In genomic region chr1:149646360-149647017, GRCh38 we compare ENCODE assay signal across 8 cellular contexts.
A peak's percentile ranks its signal among the peaks of the same experiment; 100 is the strongest.
DNase-seq lines count a peak whose midpoint lies in the region; ATAC-seq and TF ChIP-seq lines count a peak whose summit lies in the region.
"Not testable (repeated sequence)": the region's sequence is repeated elsewhere in the genome, so short reads cannot be mapped to it uniquely, and the experiment has no call there.

No MANE protein-coding gene starts in this region.

- not testable (repeated sequence) for H3K27me3 Mint-ChIP-seq in IgD-negative memory B cell; activated CD8-positive, alpha-beta memory T cell treated with anti-CD3 and anti-CD28 coated beads, Interleukin-2, amount 10 ng/mL, durations not matched to agents 7 days and 5 days; brain; stimulated activated naive CD8-positive, alpha-beta T cell treated with anti-CD3 and anti-CD28 coated beads, Interleukin-15, amount 100 ng/mL, for 72 hours

- H3K4me3 Mint-ChIP-seq in IgD-negative memory B cell (peak overlapping the region; percentile 84 to 95 (median 91)), brain (peak overlapping the region in 3 of 5 experiments; percentile 48 to 73 (median 52))
- peak overlapping the region; percentile 75 for H3K4me3 Mint-ChIP-seq in activated CD8-positive, alpha-beta memory T cell treated with anti-CD3 and anti-CD28 coated beads, Interleukin-2, amount 10 ng/mL, durations not matched to agents 7 days and 5 days
- peak overlapping the region; percentile 83 to 94 for H3K4me3 Mint-ChIP-seq in stimulated activated naive CD8-positive, alpha-beta T cell treated with anti-CD3 and anti-CD28 coated beads, Interleukin-15, amount 100 ng/mL, for 72 hours

- DNase-seq in BE2C (peak; percentile 38), fibroblast of lung (ENCODE audit: low read depth in 2 of 2) (peak; percentile 2 to 12), kidney tubule cell (ENCODE audit: low spot score) (peak; percentile 22)
- DNase-seq in activated CD8-positive, alpha-beta memory T cell treated with anti-CD3 and anti-CD28 coated beads, Interleukin-2, amount 10 ng/mL, durations not matched to agents 7 days and 5 days; neuronal stem cell (ENCODE audit: low spot score): not testable (repeated sequence)
- peak in 1 of 2 donors; percentile 28 for DNase-seq in stimulated activated naive CD8-positive, alpha-beta T cell treated with anti-CD3 and anti-CD28 coated beads, Interleukin-15, amount 100 ng/mL, for 72 hours

- H2BK12ac ChIP-seq in neuronal stem cell (ENCODE audit: low read length) = not testable (repeated sequence)

- not testable (repeated sequence) for H3K23ac ChIP-seq in neuronal stem cell (ENCODE audit: low read depth, low read length, poor library complexity)

- H3K18ac ChIP-seq in neuronal stem cell (ENCODE audit: low read length) = not testable (repeated sequence)

- not testable (repeated sequence) for TF ChIP-seq CTCF in BE2C (IDR thresholded peaks at IDR 0.05; ENCODE audit: low read depth, low read length); brain (conservative IDR thresholded peaks at IDR 0.05); fibroblast of lung (conservative IDR thresholded peaks at IDR 0.05 in 1 of 2, IDR thresholded peaks at IDR 0.05 in 1 of 2; ENCODE audit: low read depth in 1 of 2, low read length in 2 of 2)

- not testable (repeated sequence) for H2BK120ac ChIP-seq in neuronal stem cell (ENCODE audit: low read depth, low read length)

- not testable (repeated sequence) for H2AK5ac ChIP-seq in neuronal stem cell (ENCODE audit: low read depth, low read length)

- not testable (repeated sequence) for H2BK5ac ChIP-seq in neuronal stem cell (ENCODE audit: low read length)

- not testable (repeated sequence) for H3K9ac ChIP-seq in fibroblast of lung (ENCODE audit: insufficient read depth, low read length); neuronal stem cell (ENCODE audit: low read depth, low read length, poor library complexity)

- not testable (repeated sequence) for H3K9me3 ChIP-seq in BE2C; fibroblast of lung (ENCODE audit: control insufficient read depth, insufficient read depth, low read depth, low read length); neuronal stem cell (replicated peaks in 1 of 2; ENCODE audit: control insufficient read depth in 2 of 2, insufficient read depth in 1 of 2, low read depth in 1 of 2, low read length in 2 of 2)

- not testable (repeated sequence) for H3K27me3 ChIP-seq in BE2C; fibroblast of lung (ENCODE audit: control insufficient read depth, insufficient read depth, low read length); neuronal stem cell (ENCODE audit: control insufficient read depth in 3 of 3, insufficient read depth in 3 of 3, low read depth in 1 of 3, low read length in 3 of 3)

- H3K9me3 Mint-ChIP-seq in IgD-negative memory B cell; activated CD8-positive, alpha-beta memory T cell treated with anti-CD3 and anti-CD28 coated beads, Interleukin-2, amount 10 ng/mL, durations not matched to agents 7 days and 5 days (ENCODE audit: low read depth); brain; stimulated activated naive CD8-positive, alpha-beta T cell treated with anti-CD3 and anti-CD28 coated beads, Interleukin-15, amount 100 ng/mL, for 72 hours: not testable (repeated sequence)

- H3K27ac Mint-ChIP-seq in IgD-negative memory B cell = peak overlapping the region in 1 of 3 donors; percentile 71
- peak overlapping the region; percentile 46 for H3K27ac Mint-ChIP-seq in activated CD8-positive, alpha-beta memory T cell treated with anti-CD3 and anti-CD28 coated beads, Interleukin-2, amount 10 ng/mL, durations not matched to agents 7 days and 5 days
- H3K27ac Mint-ChIP-seq in brain = not testable (repeated sequence)
- H3K27ac Mint-ChIP-seq in stimulated activated naive CD8-positive, alpha-beta T cell treated with anti-CD3 and anti-CD28 coated beads, Interleukin-15, amount 100 ng/mL, for 72 hours = peak overlapping the region; percentile 86 to 97

- H4K91ac ChIP-seq in neuronal stem cell (ENCODE audit: low read depth, low read length, poor library complexity) = not testable (repeated sequence)

- no CpG with 5 or more reads among the region's 37 CpGs for WGBS in neuronal stem cell (ENCODE audit: extremely low coverage in 2 of 2, insufficient read length in 2 of 2, insufficient replicate concordance in 1 of 2), 2 donors

- peak overlapping the region; percentile 13 for H3K4me2 ChIP-seq in fibroblast of lung (ENCODE audit: extremely low read depth, insufficient read depth, low read length)
- H3K4me2 ChIP-seq in neuronal stem cell (ENCODE audit: insufficient read depth, low read length, poor library complexity, severe bottlenecking) = peak overlapping the region; percentile 33

- not testable (repeated sequence) for H3K36me3 Mint-ChIP-seq in IgD-negative memory B cell; activated CD8-positive, alpha-beta memory T cell treated with anti-CD3 and anti-CD28 coated beads, Interleukin-2, amount 10 ng/mL, durations not matched to agents 7 days and 5 days; brain

- H3K4me3 ChIP-seq in BE2C (ENCODE audit: low read depth, low read length) (peak overlapping the region; percentile 61), fibroblast of lung (replicated peaks in 1 of 4; ENCODE audit: control extremely low read depth in 1 of 4, insufficient read depth in 1 of 4, low read depth in 3 of 4, low read length in 4 of 4) (peak overlapping the region in 2 of 4 experiments; percentile 36 to 44), neuronal stem cell (ENCODE audit: low read length in 2 of 2) (peak overlapping the region in 1 of 2 donors; percentile 73)

- not testable (repeated sequence) for H3K4ac ChIP-seq in neuronal stem cell (ENCODE audit: low read length)

- H3K36me3 ChIP-seq in BE2C; fibroblast of lung (ENCODE audit: control insufficient read depth, insufficient read depth, low read length); neuronal stem cell (replicated peaks in 1 of 2; ENCODE audit: control insufficient read depth in 2 of 2, insufficient read depth in 2 of 2, low read length in 2 of 2): not testable (repeated sequence)

- H3K4me1 Mint-ChIP-seq in IgD-negative memory B cell; activated CD8-positive, alpha-beta memory T cell treated with anti-CD3 and anti-CD28 coated beads, Interleukin-2, amount 10 ng/mL, durations not matched to agents 7 days and 5 days; brain; stimulated activated naive CD8-positive, alpha-beta T cell treated with anti-CD3 and anti-CD28 coated beads, Interleukin-15, amount 100 ng/mL, for 72 hours: not testable (repeated sequence)

- H3K27ac ChIP-seq in fibroblast of lung (ENCODE audit: insufficient read depth, low read length); neuronal stem cell (replicated peaks; ENCODE audit: low read length): not testable (repeated sequence)

- ATAC-seq in activated CD8-positive, alpha-beta memory T cell treated with anti-CD3 and anti-CD28 coated beads, Interleukin-2, amount 10 ng/mL, durations not matched to agents 7 days and 5 days = peak; percentile 68
- ATAC-seq in stimulated activated naive CD8-positive, alpha-beta T cell treated with anti-CD3 and anti-CD28 coated beads, Interleukin-15, amount 100 ng/mL, for 72 hours = peak; percentile 75

- CTCF ChIA-PET in activated CD8-positive, alpha-beta memory T cell treated with anti-CD3 and anti-CD28 coated beads, Interleukin-2, amount 10 ng/mL, durations not matched to agents 7 days and 5 days (lab: Charles Lee) = not testable (repeated sequence)

- not testable (repeated sequence) for H4K8ac ChIP-seq in neuronal stem cell (ENCODE audit: low read depth, low read length)

- not testable (repeated sequence) for H2BK15ac ChIP-seq in neuronal stem cell (ENCODE audit: low read length)

- H4K20me1 ChIP-seq in fibroblast of lung (ENCODE audit: control insufficient read depth, extremely low read depth, insufficient read depth, low read length) = not testable (repeated sequence)

- H3K4me1 ChIP-seq in BE2C; fibroblast of lung (ENCODE audit: control insufficient read depth, extremely low read depth, insufficient read depth, low read length); neuronal stem cell (ENCODE audit: control insufficient read depth in 2 of 2, insufficient read depth in 1 of 2, low read depth in 1 of 2, low read length in 2 of 2): not testable (repeated sequence)

- H3K14ac ChIP-seq in neuronal stem cell (ENCODE audit: low read length) = not testable (repeated sequence)

- H3K79me2 ChIP-seq in fibroblast of lung (ENCODE audit: control insufficient read depth, insufficient read depth, low read length) = not testable (repeated sequence)

- H3K79me1 ChIP-seq in neuronal stem cell (ENCODE audit: low read depth, low read length) = not testable (repeated sequence)

- H2AFZ ChIP-seq in fibroblast of lung (ENCODE audit: low read length); neuronal stem cell (ENCODE audit: low read length): not testable (repeated sequence)
